1 cellular context compared by ENCODE assay signal in genomic region chr4:2186133-2186864, GRCh38.
TF ChIP-seq lines count a peak whose summit lies in the region.

No MANE protein-coding gene starts in this region.

TF ChIP-seq in GM23338, 12 proteins besides CTCF, POLR2A, EP300 and RAD21 (continued from another document):
- TF ChIP-seq, protein P1, sequence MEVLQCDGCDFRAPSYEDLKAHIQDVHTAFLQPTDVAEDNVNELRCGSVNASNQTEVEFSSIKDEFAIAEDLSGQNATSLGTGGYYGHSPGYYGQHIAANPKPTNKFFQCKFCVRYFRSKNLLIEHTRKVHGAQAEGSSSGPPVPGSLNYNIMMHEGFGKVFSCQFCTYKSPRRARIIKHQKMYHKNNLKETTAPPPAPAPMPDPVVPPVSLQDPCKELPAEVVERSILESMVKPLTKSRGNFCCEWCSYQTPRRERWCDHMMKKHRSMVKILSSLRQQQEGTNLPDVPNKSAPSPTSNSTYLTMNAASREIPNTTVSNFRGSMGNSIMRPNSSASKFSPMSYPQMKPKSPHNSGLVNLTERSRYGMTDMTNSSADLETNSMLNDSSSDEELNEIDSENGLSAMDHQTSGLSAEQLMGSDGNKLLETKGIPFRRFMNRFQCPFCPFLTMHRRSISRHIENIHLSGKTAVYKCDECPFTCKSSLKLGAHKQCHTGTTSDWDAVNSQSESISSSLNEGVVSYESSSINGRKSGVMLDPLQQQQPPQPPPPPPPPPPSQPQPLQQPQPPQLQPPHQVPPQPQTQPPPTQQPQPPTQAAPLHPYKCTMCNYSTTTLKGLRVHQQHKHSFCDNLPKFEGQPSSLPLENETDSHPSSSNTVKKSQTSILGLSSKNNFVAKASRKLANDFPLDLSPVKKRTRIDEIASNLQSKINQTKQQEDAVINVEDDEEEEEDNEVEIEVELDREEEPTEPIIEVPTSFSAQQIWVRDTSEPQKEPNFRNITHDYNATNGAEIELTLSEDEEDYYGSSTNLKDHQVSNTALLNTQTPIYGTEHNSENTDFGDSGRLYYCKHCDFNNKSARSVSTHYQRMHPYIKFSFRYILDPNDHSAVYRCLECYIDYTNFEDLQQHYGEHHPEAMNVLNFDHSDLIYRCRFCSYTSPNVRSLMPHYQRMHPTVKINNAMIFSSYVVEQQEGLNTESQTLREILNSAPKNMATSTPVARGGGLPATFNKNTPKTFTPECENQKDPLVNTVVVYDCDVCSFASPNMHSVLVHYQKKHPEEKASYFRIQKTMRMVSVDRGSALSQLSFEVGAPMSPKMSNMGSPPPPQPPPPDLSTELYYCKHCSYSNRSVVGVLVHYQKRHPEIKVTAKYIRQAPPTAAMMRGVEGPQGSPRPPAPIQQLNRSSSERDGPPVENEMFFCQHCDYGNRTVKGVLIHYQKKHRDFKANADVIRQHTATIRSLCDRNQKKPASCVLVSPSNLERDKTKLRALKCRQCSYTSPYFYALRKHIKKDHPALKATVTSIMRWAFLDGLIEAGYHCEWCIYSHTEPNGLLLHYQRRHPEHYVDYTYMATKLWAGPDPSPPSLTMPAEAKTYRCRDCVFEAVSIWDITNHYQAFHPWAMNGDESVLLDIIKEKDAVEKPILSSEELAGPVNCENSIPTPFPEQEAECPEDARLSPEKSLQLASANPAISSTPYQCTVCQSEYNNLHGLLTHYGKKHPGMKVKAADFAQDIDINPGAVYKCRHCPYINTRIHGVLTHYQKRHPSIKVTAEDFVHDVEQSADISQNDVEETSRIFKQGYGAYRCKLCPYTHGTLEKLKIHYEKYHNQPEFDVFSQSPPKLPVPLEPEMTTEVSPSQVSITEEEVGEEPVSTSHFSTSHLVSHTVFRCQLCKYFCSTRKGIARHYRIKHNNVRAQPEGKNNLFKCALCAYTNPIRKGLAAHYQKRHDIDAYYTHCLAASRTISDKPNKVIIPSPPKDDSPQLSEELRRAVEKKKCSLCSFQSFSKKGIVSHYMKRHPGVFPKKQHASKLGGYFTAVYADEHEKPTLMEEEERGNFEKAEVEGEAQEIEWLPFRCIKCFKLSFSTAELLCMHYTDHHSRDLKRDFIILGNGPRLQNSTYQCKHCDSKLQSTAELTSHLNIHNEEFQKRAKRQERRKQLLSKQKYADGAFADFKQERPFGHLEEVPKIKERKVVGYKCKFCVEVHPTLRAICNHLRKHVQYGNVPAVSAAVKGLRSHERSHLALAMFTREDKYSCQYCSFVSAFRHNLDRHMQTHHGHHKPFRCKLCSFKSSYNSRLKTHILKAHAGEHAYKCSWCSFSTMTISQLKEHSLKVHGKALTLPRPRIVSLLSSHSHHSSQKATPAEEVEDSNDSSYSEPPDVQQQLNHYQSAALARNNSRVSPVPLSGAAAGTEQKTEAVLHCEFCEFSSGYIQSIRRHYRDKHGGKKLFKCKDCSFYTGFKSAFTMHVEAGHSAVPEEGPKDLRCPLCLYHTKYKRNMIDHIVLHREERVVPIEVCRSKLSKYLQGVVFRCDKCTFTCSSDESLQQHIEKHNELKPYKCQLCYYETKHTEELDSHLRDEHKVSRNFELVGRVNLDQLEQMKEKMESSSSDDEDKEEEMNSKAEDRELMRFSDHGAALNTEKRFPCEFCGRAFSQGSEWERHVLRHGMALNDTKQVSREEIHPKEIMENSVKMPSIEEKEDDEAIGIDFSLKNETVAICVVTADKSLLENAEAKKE (CRISPR knock-in tag; IDR thresholded peaks at IDR 0.05), result no peak
- TF ChIP-seq NANOG (IDR thresholded peaks at IDR 0.05; ENCODE audit: borderline replicate concordance), result no peak
